ENCODE assay signal across 14 cellular contexts in the genomic region with DNA sequence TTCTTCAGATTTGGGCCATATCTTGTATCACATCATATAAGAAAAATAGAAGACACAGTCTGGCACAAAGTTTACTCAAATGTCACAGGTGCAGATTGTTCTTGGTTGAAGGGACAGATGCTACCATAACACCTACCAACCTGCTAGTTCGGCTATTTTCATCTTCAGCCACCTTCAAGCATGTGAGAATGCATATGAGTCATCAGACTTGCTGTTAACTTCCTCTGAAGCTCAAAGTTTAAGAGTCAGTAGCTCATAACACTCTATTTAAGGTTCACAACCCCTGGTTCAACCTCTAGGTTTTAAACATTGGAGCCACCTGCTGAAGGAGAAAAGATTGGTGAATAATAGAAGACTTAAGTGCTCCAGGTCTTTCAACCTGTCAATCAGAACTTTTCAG.
A peak's percentile ranks its signal among the peaks of the same experiment; 100 is the strongest.
DNase-seq lines count a peak whose midpoint lies in the region; ATAC-seq and TF ChIP-seq lines count a peak whose summit lies in the region.
"Had no signal": no experiment of that assay in that cellular context is flagged by ENCODE, and none has a peak within 500 bp of the region (broad histone marks: within the 10 kb centered on the region; RNA-seq: fewer than 3 reads in every experiment).

No MANE protein-coding gene starts in this region.

- no peaks in the 10 kb centered on the region for H3F3A ChIP-seq in PC-3 (ENCODE audit: low read length, unreplicated experiment)

- no TSS peak for BruUV-seq in MCF 10A (replicated peaks; lab: Mats Ljungman, UMichigan)
- BruUV-seq in mammary epithelial cell (replicated peaks; lab: Mats Ljungman, UMichigan): no TSS peak
- no TSS peak for BruUV-seq in PC-3 (replicated peaks; lab: Mats Ljungman, UMichigan)

- H3K79me2 ChIP-seq in mammary epithelial cell (ENCODE audit: insufficient read depth, low read length) (no peaks in the 10 kb centered on the region), PC-3 (ENCODE audit: low read length) (no peaks in the 10 kb centered on the region)

- H2AFZ ChIP-seq in mammary epithelial cell (ENCODE audit: low read depth, low read length) (no peak overlapping the region), PC-3 (ENCODE audit: low read length) (no peak overlapping the region)

- H3K9ac ChIP-seq in mammary epithelial cell (ENCODE audit: insufficient read depth, low read length): no peak overlapping the region
- H3K9ac ChIP-seq in PC-3 (ENCODE audit: low read length): no peak overlapping the region

- no peak for TF ChIP-seq CTCF in MCF 10A (IDR thresholded peaks at IDR 0.05; ENCODE audit: unreplicated experiment)
- TF ChIP-seq CTCF in mammary epithelial cell (conservative IDR thresholded peaks at IDR 0.05 in 1 of 2, IDR thresholded peaks at IDR 0.05 in 1 of 2; ENCODE audit: extremely low read depth in 1 of 2, insufficient read depth in 1 of 2, low read depth in 1 of 2, low read length in 2 of 2): no peak
- no peak for TF ChIP-seq CTCF in PC-3 (conservative IDR thresholded peaks at IDR 0.05; ENCODE audit: low read depth, low read length)
- TF ChIP-seq CTCF in dorsolateral prefrontal cortex (IDR thresholded peaks at IDR 0.05 in 54 of 56, conservative IDR thresholded peaks at IDR 0.05 in 2 of 56; ENCODE audit: low read depth in 1 of 56, partially characterized antibody in 56 of 56): no peak

- H3K36me3 ChIP-seq in mammary epithelial cell (ENCODE audit: insufficient read depth, low read length): no peaks in the 10 kb centered on the region
- H3K36me3 ChIP-seq in PC-3 (ENCODE audit: low read depth, low read length): no peaks in the 10 kb centered on the region
- no peaks in the 10 kb centered on the region for H3K36me3 ChIP-seq in SJCRH30

- dilution Hi-C loops in mammary epithelial cell (cut with HindIII; ENCODE audit: low sequenced_read_pairs): no loop called here

- H3K4me3 ChIP-seq in mammary epithelial cell (replicated peaks in 1 of 3; ENCODE audit: insufficient read depth in 1 of 3, low read depth in 2 of 3, low read length in 3 of 3) (no peak overlapping the region), PC-3 (ENCODE audit: low read length) (no peak overlapping the region), dorsolateral prefrontal cortex (no peak overlapping the region), SJCRH30 (no peak overlapping the region)
- H3K4me3 ChIP-seq: lung had no signal

- intact Hi-C loops in MCF 10A (cut with micrococcal nuclease): no loop called here
- intact Hi-C loops in mammary epithelial cell (cut with micrococcal nuclease): no loop called here
- intact Hi-C loops in PC-3 (cut with micrococcal nuclease): no loop called here
- intact Hi-C loops in dorsolateral prefrontal cortex (cut with DNase I): no loop called here

- POLR2A ChIA-PET in MCF 10A (lab: Yijun Ruan, JAX): interaction anchor here (0.8 kb wide), 1 partner anchor 12 kb away, joined by 4 read pairs; no protein-coding TSS in a partner anchor
- POLR2A ChIA-PET in PC-3 (lab: Charles Lee; ENCODE audit: unreplicated experiment): no interaction called here

- no peaks in the 10 kb centered on the region for H3K4me1 ChIP-seq in mammary epithelial cell (ENCODE audit: insufficient read depth, low read length)
- H3K4me1 ChIP-seq in PC-3 (ENCODE audit: insufficient read depth, low read length): no peaks in the 10 kb centered on the region
- H3K4me1 ChIP-seq in SJCRH30: no peaks in the 10 kb centered on the region

- H3K27me3 ChIP-seq in mammary epithelial cell (ENCODE audit: insufficient read depth, low read length): no peaks in the 10 kb centered on the region
- no peaks in the 10 kb centered on the region for H3K27me3 ChIP-seq in PC-3 (ENCODE audit: low read length)
- no peaks in the 10 kb centered on the region for H3K27me3 ChIP-seq in dorsolateral prefrontal cortex
- no peaks in the 10 kb centered on the region for H3K27me3 ChIP-seq in SJCRH30

- H3K27ac ChIP-seq in mammary epithelial cell (ENCODE audit: insufficient read depth, low read depth, low read length) (no peak overlapping the region), PC-3 (ENCODE audit: low read length) (no peak overlapping the region), dorsolateral prefrontal cortex (no peak overlapping the region), SJCRH30 (no peak overlapping the region)

- H3K9me3 ChIP-seq in mammary epithelial cell (replicated peaks; ENCODE audit: insufficient read depth, low read length) (no peaks in the 10 kb centered on the region), PC-3 (ENCODE audit: low read length) (no peaks in the 10 kb centered on the region), SJCRH30 (replicated peaks) (no peaks in the 10 kb centered on the region)

- in situ Hi-C loops in mammary epithelial cell (cut with MboI; ENCODE audit: low sequenced_read_pairs in 2 of 2): no loop called here

- peak; percentile 31 for DNase-seq in MCF 10A (ENCODE audit: unreplicated experiment)
- no peak for DNase-seq in mammary epithelial cell
- peak; percentile 32 for DNase-seq in PC-3
- DNase-seq in dorsolateral prefrontal cortex: no peak
- no peak for DNase-seq in ecto neural progenitor cell (ENCODE audit: low spot score)
- DNase-seq in SJCRH30: no peak
- no peak for DNase-seq in amniotic stem cell (lab: John Stamatoyannopoulos, UW)
- DNase-seq: activated effector memory CD4-positive, alpha-beta T cell treated with Interleukin-2 at 50 U/mL for 16 hours; H9; NCI-H2171 treated with DMSO at 0.1 percent for 48 hours; stimulated activated CD4-positive, alpha-beta T cell treated with anti-CD3 and anti-CD28 coated beads, Interleukin-1b, Interleukin-23, amount 100 ng/mL, for 48 hours; stimulated activated naive CD4-positive, alpha-beta T cell treated with Interleukin-2 at 50 U/mL for 16 hours had no signal

- H3K9me3 Mint-ChIP-seq in MCF 10A (ENCODE audit: unreplicated experiment): no peaks in the 10 kb centered on the region
- H3K9me3 Mint-ChIP-seq: H9 had no signal

- ATAC-seq in HG03066 (IDR thresholded peaks at IDR 0.05; ENCODE audit: low read depth, unreplicated experiment): peak; percentile 80
- ATAC-seq in PC-3: peak; percentile 77; the same call in 1 of the 2 replicates

- H3K9me2 ChIP-seq in PC-3 (replicated peaks; ENCODE audit: low read length): no peaks in the 10 kb centered on the region

- H3K4me1 Mint-ChIP-seq in MCF 10A (ENCODE audit: insufficient read depth, unreplicated experiment): peaks cover 6% of the 10 kb centered on the region

- H3K27me3 Mint-ChIP-seq in MCF 10A (ENCODE audit: insufficient read depth, unreplicated experiment): no peaks in the 10 kb centered on the region

- H4K20me1 ChIP-seq in mammary epithelial cell (ENCODE audit: insufficient read depth, low read length): no peaks in the 10 kb centered on the region
- H4K20me1 ChIP-seq in PC-3 (ENCODE audit: low read length): no peaks in the 10 kb centered on the region

- CTCF ChIA-PET in MCF 10A (lab: Yijun Ruan, JAX) (interaction anchor here (0.6 kb wide), 1 partner anchor 927 kb away, joined by 3 read pairs; no protein-coding TSS in a partner anchor), mammary epithelial cell (lab: Charles Lee; ENCODE audit: low non-redundant PET) (no interaction called here), PC-3 (lab: Charles Lee) (interaction anchor here (0.6 kb wide), 1 partner anchor 215 kb away, joined by 3 read pairs; no protein-coding TSS in a partner anchor)

- H3K36me3 Mint-ChIP-seq in MCF 10A (ENCODE audit: insufficient read depth, unreplicated experiment): no peaks in the 10 kb centered on the region

- no peak overlapping the region for H3K27ac Mint-ChIP-seq in MCF 10A (ENCODE audit: low read depth, unreplicated experiment)
- H3K27ac Mint-ChIP-seq: H9 had no signal

- H3K4me2 ChIP-seq in mammary epithelial cell (ENCODE audit: insufficient read depth, low read depth, low read length): no peak overlapping the region
- H3K4me2 ChIP-seq in PC-3 (ENCODE audit: low read length): no peak overlapping the region

- H3K4me3 Mint-ChIP-seq in MCF 10A (ENCODE audit: unreplicated experiment): no peak overlapping the region
- H3K4me3 Mint-ChIP-seq: H9 had no signal

- 75% methylated on average over 1 of the region's 1 CpG for WGBS in mammary epithelial cell (ENCODE audit: low coverage, missing lambda C conversion rate)

Comparison
In these comparisons a context has a peak if more than half of its experiments do, and no peak if none do; other contexts are left out.
1. DNase-seq: peak in MCF 10A (single experiment) and PC-3 (single experiment); none in mammary epithelial cell (single experiment), dorsolateral prefrontal cortex (0 of 10), ecto neural progenitor cell (single experiment), SJCRH30 (0 of 2) and amniotic stem cell (single experiment).